ENCODE assay signal across 8 cellular contexts in the genomic region with DNA sequence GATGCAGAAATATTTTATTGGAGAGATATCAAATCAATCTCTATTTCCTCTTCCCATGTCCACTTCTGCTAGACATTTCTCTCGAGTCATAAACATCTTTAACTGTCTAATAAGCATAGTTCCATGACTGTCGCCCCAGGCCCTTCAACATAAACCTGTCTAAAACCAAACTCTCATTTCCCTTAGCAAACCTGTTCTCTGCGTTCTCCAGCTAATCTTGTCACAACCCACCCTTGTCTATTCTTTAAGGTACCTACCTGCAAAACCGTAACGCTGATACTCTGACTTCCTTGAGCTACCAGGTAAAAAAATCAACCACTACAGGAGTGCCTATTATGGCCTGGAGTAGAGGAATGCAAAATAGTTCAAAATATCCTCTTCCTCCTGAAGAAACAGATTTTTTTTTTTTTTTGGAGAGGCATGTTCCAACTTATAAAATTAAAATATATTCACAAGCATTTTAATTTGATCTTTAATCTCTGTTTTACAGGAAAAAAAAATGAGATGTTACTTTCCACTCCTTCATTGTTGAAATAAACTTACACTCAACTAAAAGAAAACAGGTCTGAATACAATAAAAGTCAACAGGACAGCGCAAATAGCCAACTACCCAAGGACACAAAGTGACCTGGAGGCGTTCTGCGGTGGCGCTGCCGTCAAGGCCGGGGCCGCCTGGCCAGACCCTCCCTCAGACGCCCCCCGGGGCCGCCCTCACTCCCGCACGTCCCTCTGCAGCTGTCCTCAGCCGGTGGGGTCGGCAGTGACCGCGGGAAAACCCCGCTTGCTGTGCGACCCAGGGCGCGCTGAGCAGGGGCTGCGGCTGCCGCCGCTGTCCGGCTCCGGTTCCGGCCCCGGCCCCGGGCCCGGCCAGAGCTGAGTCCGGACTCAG. TPM values are rescaled to one million over a fixed set of nuclear protein-coding genes. Genes with fewer than 3 reads are reported as not detected.
DNase-seq lines count a peak whose midpoint lies in the region; ATAC-seq and TF ChIP-seq lines count a peak whose summit lies in the region.

No MANE protein-coding gene starts in this region.

- H4K20me1 ChIP-seq in OCI-LY7 (ENCODE audit: insufficient read depth, low read length): peaks cover 21% of the 10 kb centered on the region

- TF ChIP-seq EP300 in upper lobe of left lung (IDR thresholded peaks at IDR 0.05): no peak

- peaks cover 92% of the 10 kb centered on the region for H3K79me2 ChIP-seq in OCI-LY7 (ENCODE audit: insufficient read depth, low read depth, low read length)

- no peak for TF ChIP-seq POLR2A in upper lobe of left lung (IDR thresholded peaks at IDR 0.05)

- ATAC-seq in GM18520 (IDR thresholded peaks at IDR 0.05; ENCODE audit: unreplicated experiment): peak; percentile 12
- ATAC-seq in HG02981 (IDR thresholded peaks at IDR 0.05; ENCODE audit: unreplicated experiment): peak; percentile 14
- peak; percentile 3 for ATAC-seq in lung (ENCODE audit: insufficient read depth, low FRiP score)
- peak; percentile 2 to 37 for ATAC-seq in upper lobe of left lung (ENCODE audit: low FRiP score in 2 of 2)

- no peaks in the 10 kb centered on the region for H3K9me2 ChIP-seq in OCI-LY7 (ENCODE audit: insufficient read depth, low read length)

- H3K27ac ChIP-seq in OCI-LY7 (ENCODE audit: low read depth, low read length, poor library complexity, severe bottlenecking): peak overlapping the region; percentile 99
- peak overlapping the region; percentile 91 to 97 for H3K27ac ChIP-seq in lung (ENCODE audit: low read depth in 1 of 2, low read length in 1 of 2)
- H3K27ac ChIP-seq in upper lobe of left lung: peak overlapping the region; percentile 87 to 94 (median 92)

- H2AFZ ChIP-seq in OCI-LY7 (ENCODE audit: low read length): peak overlapping the region; percentile 72

- H3K4me3 ChIP-seq in BJ (ENCODE audit: low read depth, low read length): peak overlapping the region; percentile 82
- peak overlapping the region; percentile 94 for H3K4me3 ChIP-seq in OCI-LY7 (ENCODE audit: low read depth, low read length, poor library complexity, severe bottlenecking)
- H3K4me3 ChIP-seq in choroid plexus epithelial cell (ENCODE audit: low read depth, low read length): peak overlapping the region; percentile 89
- H3K4me3 ChIP-seq in lung: peak overlapping the region; percentile 85
- H3K4me3 ChIP-seq in upper lobe of left lung: peak overlapping the region; percentile 48 to 93 (median 72)

- no peaks in the 10 kb centered on the region for H3K27me3 ChIP-seq in BJ (ENCODE audit: control insufficient read depth, insufficient read depth, low read length)
- no peaks in the 10 kb centered on the region for H3K27me3 ChIP-seq in lung (ENCODE audit: control insufficient read depth, insufficient read depth)
- H3K27me3 ChIP-seq in upper lobe of left lung: no peaks in the 10 kb centered on the region

- H3K4me2 ChIP-seq in OCI-LY7 (ENCODE audit: low read length): peak overlapping the region; percentile 89

- H3K4me1 ChIP-seq in OCI-LY7 (ENCODE audit: insufficient read depth, low read length, poor library complexity, severe bottlenecking): peaks cover 29% of the 10 kb centered on the region
- no peaks in the 10 kb centered on the region for H3K4me1 ChIP-seq in lung (ENCODE audit: control insufficient read depth in 2 of 2, insufficient read depth in 2 of 2, low read length in 2 of 2)
- H3K4me1 ChIP-seq in upper lobe of left lung: peaks cover 17 to 29% (median 19%) of the 10 kb centered on the region in 4 donors

- CTCF ChIA-PET in BJ (lab: Yijun Ruan, JAX) (no interaction called here), OCI-LY7 (lab: Charles Lee; ENCODE audit: unreplicated experiment) (no interaction called here)

- H3K36me3 ChIP-seq in BJ (ENCODE audit: control insufficient read depth, insufficient read depth, low read length) (no peaks in the 10 kb centered on the region; the same call in 1 of the 2 replicates), OCI-LY7 (ENCODE audit: insufficient read depth, low read length) (peaks cover 67% of the 10 kb centered on the region), lung (ENCODE audit: control insufficient read depth in 2 of 2, insufficient read depth in 2 of 2, low read length in 2 of 2) (no peaks in the 10 kb centered on the region), upper lobe of left lung (peaks cover 0 to 3% (median 0%) of the 10 kb centered on the region in 4 donors)

- TF ChIP-seq CTCF in BJ (IDR thresholded peaks at IDR 0.05; ENCODE audit: insufficient read depth, low read depth, low read length): no peak
- peak; percentile 20; the same call in 1 of the 2 replicates for TF ChIP-seq CTCF in OCI-LY7 (conservative IDR thresholded peaks at IDR 0.05; ENCODE audit: low read length)
- TF ChIP-seq CTCF in choroid plexus epithelial cell (conservative IDR thresholded peaks at IDR 0.05; ENCODE audit: low read depth, low read length): no peak
- TF ChIP-seq CTCF in lung (IDR thresholded peaks at IDR 0.05; ENCODE audit: control extremely low read depth, extremely low read depth): no peak
- no peak for TF ChIP-seq CTCF in upper lobe of left lung (IDR thresholded peaks at IDR 0.05)

- 1 to 3% methylated on average over 32 to 35 of the region's 35 CpGs for WGBS in lung, 2 donors
- WGBS in upper lobe of left lung, 2 donors: 2 to 4% methylated on average over 18 to 20 of the region's 35 CpGs

- H3K9me3 ChIP-seq in OCI-LY7 (ENCODE audit: low read length) (peaks cover 27% of the 10 kb centered on the region), lung (ENCODE audit: control insufficient read depth in 2 of 2, insufficient read depth in 1 of 2, low read length in 1 of 2) (peaks cover 0 to 2% of the 10 kb centered on the region in 2 donors), upper lobe of left lung (peaks cover 0 to 2% (median 0%) of the 10 kb centered on the region in 4 donors)

- DNase-seq in BJ (ENCODE audit: low read depth): no peak
- DNase-seq in OCI-LY7 (ENCODE audit: low spot score): peak; percentile 49
- DNase-seq in choroid plexus epithelial cell (ENCODE audit: low read depth): peak; percentile 6
- no peak for DNase-seq in lung (ENCODE audit: low spot score)
- no peak for DNase-seq in upper lobe of left lung
- DNase-seq in midbrain (lab: John Stamatoyannopoulos, UW): no peak

- POLR2A ChIA-PET in BJ (lab: Charles Lee) (interaction anchor here (0.6 kb wide), 1 partner anchor 550 kb away, joined by 3 read pairs; no protein-coding TSS in a partner anchor), OCI-LY7 (lab: Charles Lee) (interaction anchor here (0.7 to 2.0 kb wide), 8 partner anchors 10 to 659 kb away, joined by 3 to 8 read pairs (median 4); partner anchors contain the start of gene ADAM22)

- intact Hi-C loops in OCI-LY7 (cut with micrococcal nuclease; ENCODE audit: unreplicated experiment): loop anchor here (1.0 to 5.0 kb wide), 5 partner anchors 59 to 718 kb away; partner anchors contain the start of genes ADAM22, CROT and TMEM243

- TSS peak; percentile 64 for BruUV-seq in OCI-LY7 (replicated peaks; lab: Mats Ljungman, UMichigan)

RNA-seq across cellular contexts. Expression of gene SLC25A40, which starts 0.8 kb away (rescaled TPM):
- polyA plus RNA-seq in BJ (2011; rRNA removed): 5.5 and 7.5 TPM in 2 replicates
- 1.9 and 2.8 TPM in 2 replicates for polyA minus RNA-seq in BJ (2011; rRNA and poly(A)+ RNA removed)
- 21.0 and 22.0 TPM in 2 replicates for total RNA-seq in OCI-LY7 (2014; rRNA removed; shearing (Covaris generic))
- total RNA-seq in OCI-LY7 (2022): 53.6 and 66.1 TPM in 2 replicates
- 10 to 100 TPM; 20.2 to 36.6 TPM for total RNA-seq in lung
- polyA plus RNA-seq in lung: 10 to 100 TPM in 1 of 2 donors, 1 to 10 TPM in 1; 6.4 to 13.1 TPM
- total RNA-seq in upper lobe of left lung: 10 to 100 TPM in 5 of 6 donors, 1 to 10 TPM in 1; 6.2 to 37.6 (median 20.1) TPM

RNA-seq across cellular contexts. Expression of gene DBF4, which starts 0.9 kb away (rescaled TPM):
- 3.8 and 5.4 TPM in 2 replicates for polyA plus RNA-seq in BJ (2011; rRNA removed)
- 2.0 and 2.4 TPM in 2 replicates for polyA minus RNA-seq in BJ (2011; rRNA and poly(A)+ RNA removed)
- total RNA-seq in OCI-LY7 (2014; rRNA removed; shearing (Covaris generic)): 83.9 and 99.2 TPM in 2 replicates
- total RNA-seq in OCI-LY7 (2022): 87.9 and 95.0 TPM in 2 replicates
- 10 to 100 TPM in 1 of 2 donors, 1 to 10 TPM in 1; 9.2 to 12.7 TPM for total RNA-seq in lung
- polyA plus RNA-seq in lung: 1 to 10 TPM; 4.0 to 7.1 TPM
- total RNA-seq in upper lobe of left lung: 10 to 100 TPM in 2 of 6 donors, 1 to 10 TPM in 4; 4.2 to 14.6 (median 8.6) TPM

RNA-seq across cellular contexts. Expression of gene ADAM22, which starts 58.7 kb away (rescaled TPM):
- 0.04 and 0.06 TPM in 2 replicates for polyA plus RNA-seq in BJ (2011; rRNA removed)
- polyA minus RNA-seq in BJ (2011; rRNA and poly(A)+ RNA removed): 0.15 and 0.33 TPM in 2 replicates
- 12.0 and 20.4 TPM in 2 replicates for total RNA-seq in OCI-LY7 (2014; rRNA removed; shearing (Covaris generic))
- total RNA-seq in OCI-LY7 (2022): 13.6 and 14.6 TPM in 2 replicates
- 10 to 100 TPM in 1 of 2 donors, 1 to 10 TPM in 1; 1.7 to 17.7 TPM for total RNA-seq in lung
- polyA plus RNA-seq in lung: under 1 TPM; 0.13 to 0.26 TPM
- 1 to 10 TPM in 5 of 6 donors, under 1 TPM in 1; 0.69 to 3.2 (median 2.0) TPM for total RNA-seq in upper lobe of left lung

Comparison
In these comparisons a context has a peak if more than half of its experiments do, and no peak if none do; other contexts are left out.
1. DNase-seq: peak in OCI-LY7 (single experiment) and choroid plexus epithelial cell (single experiment); none in BJ (single experiment), lung (single experiment), upper lobe of left lung (0 of 2) and midbrain (single experiment).
2. RNA of gene DBF4, which starts 0.9 kb away (total RNA-seq): 83.9 to 99.2 TPM in OCI-LY7; 9.2 to 12.7 TPM in lung and 4.2 to 14.6 TPM in upper lobe of left lung; every median in the first group is over 4 times any median in the second.
3. Peak in every context shown above with its lines, with median percentiles within 50 percentile points of each other: H3K4me3 ChIP-seq, ATAC-seq and H3K27ac ChIP-seq.